In the genomic region with DNA sequence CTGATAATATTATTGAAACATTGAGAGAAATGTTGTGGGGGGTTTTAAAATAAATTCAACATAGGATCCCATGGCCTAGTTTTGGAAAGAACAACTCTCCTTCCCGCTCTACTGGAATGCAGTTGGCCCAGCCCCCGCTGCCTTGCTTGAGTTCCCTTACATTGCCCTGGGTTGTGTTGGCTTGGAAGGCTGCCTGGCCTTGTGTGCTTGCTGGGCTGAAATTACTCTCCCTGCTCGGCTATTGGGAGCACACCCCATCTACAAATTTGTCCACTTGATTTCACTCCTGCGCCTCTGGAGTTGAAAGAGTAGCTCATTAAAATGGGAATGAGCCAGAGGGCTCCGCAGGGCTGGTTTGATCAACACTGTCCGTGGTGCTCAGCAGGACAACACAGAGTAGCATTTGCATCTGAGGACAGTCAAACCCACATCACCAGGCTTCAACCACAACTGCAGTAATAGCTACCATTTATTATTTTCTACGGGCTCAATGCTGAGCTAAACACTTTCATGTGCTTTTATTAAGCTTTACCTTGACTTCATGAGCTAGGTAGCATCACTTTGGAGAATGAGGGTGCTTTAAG, we compare ENCODE assay signal across 1 cellular context.
TF ChIP-seq lines count a peak whose summit lies in the region.

No MANE protein-coding gene starts in this region.

TF ChIP-seq in SK-N-SH treated with all-trans-retinoic acid at 6 μM for 48 hours, 23 proteins besides CTCF, POLR2A, EP300 and RAD21 (continued from another document):
- no peak for TF ChIP-seq GLIS3 (CRISPR knock-in tag; IDR thresholded peaks at IDR 0.05)
- no peak for TF ChIP-seq CSDC2 (CRISPR knock-in tag; IDR thresholded peaks at IDR 0.05)
- TF ChIP-seq TCF4 (CRISPR knock-in tag; IDR thresholded peaks at IDR 0.05; ENCODE audit: borderline replicate concordance), result no peak
- no peak for TF ChIP-seq BACH2 (CRISPR knock-in tag; IDR thresholded peaks at IDR 0.05; ENCODE audit: borderline replicate concordance)
- TF ChIP-seq, protein P1, sequence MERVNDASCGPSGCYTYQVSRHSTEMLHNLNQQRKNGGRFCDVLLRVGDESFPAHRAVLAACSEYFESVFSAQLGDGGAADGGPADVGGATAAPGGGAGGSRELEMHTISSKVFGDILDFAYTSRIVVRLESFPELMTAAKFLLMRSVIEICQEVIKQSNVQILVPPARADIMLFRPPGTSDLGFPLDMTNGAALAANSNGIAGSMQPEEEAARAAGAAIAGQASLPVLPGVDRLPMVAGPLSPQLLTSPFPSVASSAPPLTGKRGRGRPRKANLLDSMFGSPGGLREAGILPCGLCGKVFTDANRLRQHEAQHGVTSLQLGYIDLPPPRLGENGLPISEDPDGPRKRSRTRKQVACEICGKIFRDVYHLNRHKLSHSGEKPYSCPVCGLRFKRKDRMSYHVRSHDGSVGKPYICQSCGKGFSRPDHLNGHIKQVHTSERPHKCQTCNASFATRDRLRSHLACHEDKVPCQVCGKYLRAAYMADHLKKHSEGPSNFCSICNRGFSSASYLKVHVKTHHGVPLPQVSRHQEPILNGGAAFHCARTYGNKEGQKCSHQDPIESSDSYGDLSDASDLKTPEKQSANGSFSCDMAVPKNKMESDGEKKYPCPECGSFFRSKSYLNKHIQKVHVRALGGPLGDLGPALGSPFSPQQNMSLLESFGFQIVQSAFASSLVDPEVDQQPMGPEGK (CRISPR knock-in tag; IDR thresholded peaks at IDR 0.05; ENCODE audit: borderline replicate concordance), result no peak
- no peak for TF ChIP-seq RARB (CRISPR knock-in tag; IDR thresholded peaks at IDR 0.05)
- no peak for TF ChIP-seq OSR1 (CRISPR knock-in tag; IDR thresholded peaks at IDR 0.05)
TF ChIP-seq in SK-N-SH treated with all-trans-retinoic acid at 6 μM for 48 hours: peak in this region for 0.
